In the genomic region with DNA sequence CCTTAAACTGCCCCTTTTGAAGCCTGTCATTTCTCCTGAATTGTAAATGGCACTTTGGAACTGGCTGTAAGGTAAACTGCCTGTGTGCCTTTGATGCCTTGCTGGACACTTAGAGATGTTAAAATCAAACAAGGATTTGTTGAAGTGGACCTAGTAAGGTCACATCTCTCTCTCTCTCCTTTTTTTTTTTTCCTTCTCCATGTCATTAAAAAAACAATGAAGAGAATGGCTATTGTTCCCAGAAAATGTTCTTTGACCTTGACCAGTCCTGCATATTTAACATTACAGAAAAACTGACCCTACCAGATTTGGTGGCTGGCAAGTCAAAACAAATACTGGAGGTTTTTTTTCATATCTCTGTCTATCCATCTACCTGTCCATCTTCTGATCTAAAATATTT, we compare ENCODE assay signal across 23 cellular contexts. TPM values are rescaled to one million over a fixed set of nuclear protein-coding genes. Genes with fewer than 3 reads are reported as not detected.
DNase-seq lines count a peak whose midpoint lies in the region; ATAC-seq, FAIRE-seq and TF ChIP-seq lines count a peak whose summit lies in the region.
"Had no signal": no experiment of that assay in that cellular context is flagged by ENCODE, and none has a peak within 500 bp of the region (broad histone marks: within the 10 kb centered on the region; RNA-seq: fewer than 3 reads in every experiment).

No MANE protein-coding gene starts in this region.

- H3K4me1 ChIP-seq in HepG2 (ENCODE audit: insufficient read depth, low read length) (peaks cover 38% of the 10 kb centered on the region), right lobe of liver (peaks cover 0 to 4% (median 0%) of the 10 kb centered on the region in 4 donors), urinary bladder (ENCODE audit: insufficient read depth) (no peaks in the 10 kb centered on the region)

- no peak overlapping the region for H2AFZ ChIP-seq in HepG2 (ENCODE audit: low read length)

- no peak overlapping the region for H3K9ac ChIP-seq in HepG2 (ENCODE audit: insufficient read depth, low read depth, low read length)

- no peak for TF ChIP-seq RAD21 in HepG2 (CRISPR knock-in tag; IDR thresholded peaks at IDR 0.05)

- peaks cover 5% of the 10 kb centered on the region for H3K27me3 Mint-ChIP-seq in endothelial cell (ENCODE audit: unreplicated experiment)
- H3K27me3 Mint-ChIP-seq in nephron progenitor cell (ENCODE audit: low read depth, poor library complexity), result peaks cover 7% of the 10 kb centered on the region

- DNase-seq in HepG2 (ENCODE audit: low spot score) (peak; percentile 23), right lobe of liver (no peak), endothelial cell (ENCODE audit: low spot score) (no peak), nephron progenitor cell (no peak), hippocampal formation (lab: John Stamatoyannopoulos, UW) (no peak), NCI-H1105 treated with DMSO at 0.1 percent for 48 hours (lab: John Stamatoyannopoulos, UW) (no peak)
- no peak for DNase-seq in activated CD4-positive, alpha-beta T cell treated with anti-CD3 and anti-CD28 coated beads for 48 hours
- DNase-seq: activated naive CD4-positive, alpha-beta T cell treated with anti-CD3 and anti-CD28 coated beads, Interleukin-2, amount 50 U/mL, for 16 hours; mesendoderm; naive thymus-derived CD4-positive, alpha-beta T cell; NCI-H1092 treated with DMSO at 0.1 percent for 48 hours; NCI-H2029; NCI-H2227 treated with DMSO at 0.1 percent for 48 hours; NCI-H69; posterior cingulate gyrus; RPMI8226 had no signal

- intact Hi-C loops in HepG2 (cut with micrococcal nuclease; ENCODE audit: unreplicated experiment) (no loop called here), right lobe of liver (cut with DNase I) (no loop called here)

- H3K4me2 ChIP-seq in HepG2 (ENCODE audit: low read depth, low read length), result no peak overlapping the region

- H3K9me3 ChIP-seq in HepG2 (ENCODE audit: low read length) (no peaks in the 10 kb centered on the region), right lobe of liver (no peaks in the 10 kb centered on the region)
- H3K9me3 ChIP-seq: A549 had no signal

- no peak for TF ChIP-seq CTCF in HepG2 (CRISPR knock-in tag; IDR thresholded peaks at IDR 0.05)
- no peak for TF ChIP-seq CTCF in right lobe of liver (IDR thresholded peaks at IDR 0.05)
- no peak for TF ChIP-seq CTCF in endothelial cell (IDR thresholded peaks at IDR 0.05; ENCODE audit: unreplicated experiment)
- no peak for TF ChIP-seq CTCF in nephron progenitor cell (IDR thresholded peaks at IDR 0.05)

- H3K27ac ChIP-seq in HepG2 (ENCODE audit: extremely low read length, insufficient read depth, low read length) (no peak overlapping the region), right lobe of liver (no peak overlapping the region), urinary bladder (ENCODE audit: low read depth) (peak overlapping the region; percentile 1)
- H3K27ac ChIP-seq: HL-60 had no signal

- no peaks in the 10 kb centered on the region for H3K36me3 ChIP-seq in HepG2 (replicated peaks in 1 of 2; ENCODE audit: control insufficient read depth in 1 of 2, insufficient read depth in 2 of 2, low read length in 2 of 2)
- no peaks in the 10 kb centered on the region for H3K36me3 ChIP-seq in right lobe of liver
- no peaks in the 10 kb centered on the region for H3K36me3 ChIP-seq in urinary bladder (ENCODE audit: insufficient read depth)

- no peaks in the 10 kb centered on the region; a peak in 2 of 5 replicates for H3K27me3 ChIP-seq in HepG2 (ENCODE audit: control insufficient read depth in 1 of 2, insufficient read depth in 2 of 2, low read length in 2 of 2)
- H3K27me3 ChIP-seq in right lobe of liver, result no peaks in the 10 kb centered on the region

- H3K27ac Mint-ChIP-seq in endothelial cell (ENCODE audit: unreplicated experiment) (peak overlapping the region; percentile 21), nephron progenitor cell (no peak overlapping the region)
- H3K27ac Mint-ChIP-seq: activated T-helper 1 cell treated with anti-CD3 and anti-CD28 coated beads, Interleukin-12 subunit alpha, Interleukin-12 subunit beta, Interleukin-2, Interleukin-4 antibody, amounts not matched to agents 30 ng/mL and 10 ng/mL and 1 ng/mL, durations not matched to agents 14 hours and 24 hours and 36 hours; dendritic cell treated with granulocyte-macrophage colony-stimulating factor and Interleukin-4, amounts not matched to agents 40 ng/mL and 50 ng/mL, for 4 days had no signal

- H3K9me3 Mint-ChIP-seq in endothelial cell (ENCODE audit: unreplicated experiment) (no peaks in the 10 kb centered on the region), nephron progenitor cell (no peaks in the 10 kb centered on the region)
- H3K9me3 Mint-ChIP-seq: activated T-helper 1 cell treated with anti-CD3 and anti-CD28 coated beads, Interleukin-12 subunit alpha, Interleukin-12 subunit beta, Interleukin-2, Interleukin-4 antibody, amounts not matched to agents 30 ng/mL and 10 ng/mL and 1 ng/mL, durations not matched to agents 14 hours and 24 hours and 36 hours; dendritic cell treated with granulocyte-macrophage colony-stimulating factor and Interleukin-4, amounts not matched to agents 40 ng/mL and 50 ng/mL, for 4 days; naive thymus-derived CD4-positive, alpha-beta T cell had no signal

- POLR2A ChIA-PET in HepG2 (lab: Yijun Ruan, JAX), result interaction anchor here (0.7 kb wide), 1 partner anchor 15 kb away, joined by 4 read pairs; no protein-coding TSS in a partner anchor

- no peak for FAIRE-seq in HepG2 (lab: Jason Lieb, UNC)
- FAIRE-seq: A549, GM12878 had no signal

- H3K36me3 Mint-ChIP-seq in endothelial cell (ENCODE audit: low read depth, unreplicated experiment) (peaks cover 5% of the 10 kb centered on the region), nephron progenitor cell (ENCODE audit: low read depth) (no peaks in the 10 kb centered on the region)
- H3K36me3 Mint-ChIP-seq: naive thymus-derived CD4-positive, alpha-beta T cell had no signal

- ATAC-seq in HepG2, result no peak
- ATAC-seq in right lobe of liver, result no peak
- ATAC-seq: A549; GM12878; naive thymus-derived CD4-positive, alpha-beta T cell; sciatic nerve had no signal

- in situ Hi-C loops in HepG2 (cut with HindIII; ENCODE audit: extremely low pct_ligation_motif_present, low pct_unique_long_range_greater_than_20kb), result no loop called here

- H3K4me1 Mint-ChIP-seq in endothelial cell (ENCODE audit: unreplicated experiment) (peaks cover 37% of the 10 kb centered on the region), nephron progenitor cell (peaks cover 38% of the 10 kb centered on the region)

- no peaks in the 10 kb centered on the region for H3K79me2 ChIP-seq in HepG2 (ENCODE audit: insufficient read depth, low read length)

- H4K20me1 ChIP-seq in HepG2 (ENCODE audit: insufficient read depth, low read length), result no peaks in the 10 kb centered on the region

- CTCF ChIA-PET in HepG2 (lab: Yijun Ruan, JAX; ENCODE audit: low intra/inter-chr PET ratio, low total read pairs), result no interaction called here

- no TSS peak for BruUV-seq in HepG2 (replicated peaks; lab: Mats Ljungman, UMichigan)

- TF ChIP-seq POLR2A in HepG2 (IDR thresholded peaks at IDR 0.05; ENCODE audit: insufficient read depth in 1 of 2, low read depth in 2 of 2, low read length in 2 of 2) (no peak), right lobe of liver (IDR thresholded peaks at IDR 0.05) (no peak)

- H3K4me3 Mint-ChIP-seq in endothelial cell (ENCODE audit: unreplicated experiment) (no peak overlapping the region), nephron progenitor cell (peak overlapping the region; percentile 45)
- H3K4me3 Mint-ChIP-seq: activated T-helper 1 cell treated with anti-CD3 and anti-CD28 coated beads, Interleukin-12 subunit alpha, Interleukin-12 subunit beta, Interleukin-2, Interleukin-4 antibody, amounts not matched to agents 30 ng/mL and 10 ng/mL and 1 ng/mL, durations not matched to agents 14 hours and 24 hours and 36 hours; dendritic cell treated with granulocyte-macrophage colony-stimulating factor and Interleukin-4, amounts not matched to agents 40 ng/mL and 50 ng/mL, for 4 days; naive thymus-derived CD4-positive, alpha-beta T cell had no signal

- TF ChIP-seq EP300 in HepG2 (IDR thresholded peaks at IDR 0.05; ENCODE audit: low read depth in 2 of 2, low read length in 2 of 2), result no peak
- no peak for TF ChIP-seq EP300 in HepG2 (CRISPR knock-in tag; IDR thresholded peaks at IDR 0.05; ENCODE audit: borderline replicate concordance)

- H3K4me3 ChIP-seq in HepG2 (replicated peaks in 1 of 3; ENCODE audit: insufficient read depth in 1 of 3, low read depth in 2 of 3, low read length in 3 of 3) (no peak overlapping the region), right lobe of liver (no peak overlapping the region), urinary bladder (ENCODE audit: low read depth, low read length) (no peak overlapping the region)
- H3K4me3 ChIP-seq: A549, GM12878 had no signal

TF ChIP-seq in HepG2, 621 proteins besides CTCF, POLR2A, EP300 and RAD21 (continues in another document):
- TF ChIP-seq GATAD1 (CRISPR knock-in tag; IDR thresholded peaks at IDR 0.05), result no peak
- peak; percentile 51; the same call in 1 of the 2 replicates for TF ChIP-seq SOX5 (CRISPR knock-in tag; IDR thresholded peaks at IDR 0.05; ENCODE audit: borderline replicate concordance)

RNA-seq across cellular contexts. Expression of a gene that starts 2.9 kb away (rescaled TPM):
- total RNA-seq in HepG2 (2016; rRNA removed; fragmentation: Illumina TruSeq; extraction: Trizol) (5.2 and 6.5 TPM in 2 replicates), right lobe of liver (10 to 100 TPM in 5 of 6 experiments, 1 to 10 TPM in 1; 7.3 to 32.8 (median 14.0) TPM), endothelial cell (ENCODE audit: unreplicated experiment) (70.7 TPM), urinary bladder (167 TPM)
- total RNA-seq in HepG2 (2016; cell fraction: cytosol; rRNA removed; fragmentation: Illumina TruSeq; extraction: Trizol; ENCODE audit: low read depth), result 1.9 and 2.6 TPM in 2 replicates
- 6.0 and 6.8 TPM in 2 replicates for total RNA-seq in HepG2 (2016; cell fraction: insoluble cytoplasmic fraction; rRNA removed; fragmentation: Illumina TruSeq; extraction: Trizol)
- 4.8 and 6.3 TPM in 2 replicates for total RNA-seq in HepG2 (2016; cell fraction: membrane; rRNA removed; fragmentation: Illumina TruSeq; extraction: Trizol)
- 23.7 and 24.7 TPM in 2 replicates for total RNA-seq in HepG2 (2016; cell fraction: nucleus; rRNA removed; fragmentation: Illumina TruSeq; extraction: Trizol)
- polyA plus RNA-seq in HepG2 (2011; rRNA removed) (4.9 and 6.4 TPM in 2 replicates), urinary bladder (21.4 TPM)
- polyA plus RNA-seq in HepG2 (2011; cell fraction: cytosol; rRNA removed), result 2.8 and 3.9 TPM in 2 replicates
- polyA plus RNA-seq in HepG2 (2011; cell fraction: nucleus; rRNA removed), result 7.3 and 10.1 TPM in 2 replicates
- polyA plus RNA-seq in HepG2 (2012), result 4.1 and 13.8 TPM in 2 replicates
- polyA plus RNA-seq in HepG2 (2016; cell fraction: cytosol; fragmentation: Illumina TruSeq; extraction: Trizol; ENCODE audit: low read depth), result 1.3 and 1.7 TPM in 2 replicates
- polyA plus RNA-seq in HepG2 (2016; cell fraction: insoluble cytoplasmic fraction; fragmentation: Illumina TruSeq; extraction: Trizol; ENCODE audit: low read depth), result 8.7 and 9.1 TPM in 2 replicates
- 2.3 and 2.4 TPM in 2 replicates for polyA plus RNA-seq in HepG2 (2016; cell fraction: membrane; fragmentation: Illumina TruSeq; extraction: Trizol; ENCODE audit: low read depth)
- polyA plus RNA-seq in HepG2 (2016; cell fraction: nucleus; fragmentation: Illumina TruSeq; extraction: Trizol; ENCODE audit: insufficient read depth, low read depth), result 11.2 and 14.2 TPM in 2 replicates
- polyA minus RNA-seq in HepG2 (2011; rRNA and poly(A)+ RNA removed; ENCODE audit: low replicate concordance), result 6.2 and 131 TPM in 2 replicates
- 3.1 and 4.2 TPM in 2 replicates for polyA minus RNA-seq in HepG2 (2011; cell fraction: cytosol; rRNA and poly(A)+ RNA removed)
- polyA minus RNA-seq in HepG2 (2011; cell fraction: nucleus; rRNA and poly(A)+ RNA removed), result 43.3 and 47.1 TPM in 2 replicates
- total RNA-seq: activated T-helper 1 cell treated with anti-CD3 and anti-CD28 coated beads, Interleukin-12 subunit alpha, Interleukin-12 subunit beta, Interleukin-2, Interleukin-4 antibody, amounts not matched to agents 30 ng/mL and 10 ng/mL and 1 ng/mL, durations not matched to agents 14 hours and 24 hours and 36 hours had no signal
- polyA plus RNA-seq: naive thymus-derived CD4-positive, alpha-beta T cell had no signal
